In the genomic region with DNA sequence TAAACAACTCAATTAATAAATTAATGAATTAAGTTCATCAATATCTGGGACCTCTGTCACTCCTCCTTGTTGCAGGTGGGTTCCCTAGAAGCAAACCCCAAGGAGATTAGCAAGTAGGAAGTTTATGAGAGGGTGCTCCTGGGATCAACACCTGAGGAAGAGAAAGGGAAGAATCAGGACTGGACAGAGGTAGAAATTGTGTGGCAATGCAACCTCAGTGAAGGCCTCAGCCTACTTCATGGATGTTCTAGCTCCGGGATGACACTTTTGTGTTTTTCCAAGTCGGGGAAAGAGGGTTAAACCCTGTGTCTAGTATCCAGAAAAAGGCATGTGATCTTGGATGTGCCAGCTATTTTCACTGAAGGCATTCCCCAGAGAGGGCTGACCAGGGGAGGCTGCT, we compare ENCODE assay signal across 18 cellular contexts. TPM values are rescaled to one million over a fixed set of nuclear protein-coding genes. Genes with fewer than 3 reads are reported as not detected.
"Had no signal": no experiment of that assay in that cellular context is flagged by ENCODE, and none has a peak within 500 bp of the region (broad histone marks: within the 10 kb centered on the region; RNA-seq: fewer than 3 reads in every experiment).

No MANE protein-coding gene starts in this region.

- H3K4me3 ChIP-seq: dorsolateral prefrontal cortex, heart left ventricle, mucosa of descending colon, neural progenitor cell, prostate gland, tibial nerve had no signal

- H3K27me3 ChIP-seq: dorsolateral prefrontal cortex, foreskin keratinocyte, heart left ventricle, neural progenitor cell, tibial nerve had no signal

- DNase-seq: cortex of kidney; dorsolateral prefrontal cortex; effector CD8-positive, alpha-beta T cell; foreskin keratinocyte; heart left ventricle; hippocampal formation; left colon; mucosa of descending colon; nucleus accumbens; retina; small intestine; stimulated activated CD4-positive, alpha-beta T cell treated with anti-CD3 and anti-CD28 coated beads, Interleukin-12 subunit alpha, Interleukin-12 subunit beta, amount 100 ng/mL, for 4 hours; stimulated activated naive CD4-positive, alpha-beta T cell had no signal

- H3K27ac ChIP-seq: foreskin keratinocyte, neural progenitor cell, parathyroid adenoma had no signal

- H3K9me3 ChIP-seq: heart left ventricle, mucosa of descending colon, prostate gland, tibial nerve had no signal

- H3K36me3 ChIP-seq: heart left ventricle, neural progenitor cell, prostate gland, tibial nerve had no signal

- H3K4me1 ChIP-seq: neural progenitor cell, parathyroid adenoma, prostate gland had no signal

- H3K9ac ChIP-seq: neural progenitor cell, parathyroid adenoma had no signal

- ATAC-seq: foreskin keratinocyte; heart left ventricle; left colon; mucosa of descending colon; natural killer cell treated with Interleukin-12 subunit alpha and Interleukin-12 subunit beta and Interleukin-15 and Interleukin-18, amount 100 ng/mL, for 72 hours had no signal

RNA-seq across cellular contexts. Expression of a gene that starts 23.2 kb away (rescaled TPM):
- total RNA-seq: natural killer cell treated with Interleukin-12 subunit alpha and Interleukin-12 subunit beta and Interleukin-15 and Interleukin-18, amount 100 ng/mL, for 72 hours had no signal
